In the genomic region with DNA sequence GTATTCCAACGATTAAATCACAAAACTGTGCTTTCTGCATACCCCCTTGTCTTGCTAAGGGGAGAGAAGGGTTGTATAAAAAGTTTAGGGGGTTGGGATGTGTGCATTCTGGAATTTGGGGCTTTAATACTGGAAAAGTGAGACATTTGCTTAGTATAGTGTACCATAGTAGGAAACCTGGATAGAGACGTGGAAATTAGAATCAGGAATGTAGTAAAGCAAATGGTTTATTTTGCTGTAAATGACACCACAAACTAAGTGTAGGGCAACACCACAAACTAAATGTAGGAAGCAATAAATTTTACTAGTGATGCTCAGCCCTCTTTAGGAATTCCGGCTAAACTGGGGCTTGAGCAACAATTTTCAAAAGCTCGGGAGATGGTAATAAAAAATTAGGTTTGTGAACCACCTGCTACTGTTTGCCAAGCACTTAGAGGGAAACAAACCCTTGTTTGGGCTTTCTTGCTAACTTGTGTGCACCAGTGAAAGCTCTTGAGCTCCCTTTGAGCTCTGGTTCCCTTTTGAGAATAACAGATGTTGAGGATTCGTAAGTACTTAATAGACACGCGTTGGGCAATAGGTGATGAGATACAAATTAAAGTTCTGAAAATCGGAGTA, we compare ENCODE assay signal across 10 cellular contexts. TPM values are rescaled to one million over a fixed set of nuclear protein-coding genes. Genes with fewer than 3 reads are reported as not detected.
A peak's percentile ranks its signal among the peaks of the same experiment; 100 is the strongest.
DNase-seq lines count a peak whose midpoint lies in the region; ATAC-seq, FAIRE-seq and TF ChIP-seq lines count a peak whose summit lies in the region.
"Had no signal": no experiment of that assay in that cellular context is flagged by ENCODE, and none has a peak within 500 bp of the region (broad histone marks: within the 10 kb centered on the region; RNA-seq: fewer than 3 reads in every experiment).

No MANE protein-coding gene starts in this region.

- H3K36me3 ChIP-seq in IMR-90 (ENCODE audit: control insufficient read depth, insufficient read depth, low read length) (peaks cover 43% of the 10 kb centered on the region), BE2C (peaks cover 52% of the 10 kb centered on the region)

- H3K23ac ChIP-seq in IMR-90 (ENCODE audit: low read depth, low read length): no peak overlapping the region; the same call in 1 of the 2 replicates

- H3K9ac ChIP-seq in IMR-90 (ENCODE audit: low read depth, low read length): no peak overlapping the region

- no peak overlapping the region for H2BK20ac ChIP-seq in IMR-90 (ENCODE audit: low read depth, low read length)

- WGBS in IMR-90 (ENCODE audit: extremely low coverage in 2 of 2, insufficient read length in 1 of 2), 2 experiments: 67% methylated on average over 1 of the region's 8 CpGs; no CpG with 5 or more reads in 1 of the 2 experiments

- no peak for TF ChIP-seq CTCF in D721Med (IDR thresholded peaks at IDR 0.05; ENCODE audit: insufficient read depth, missing control alignments)
- no peak for TF ChIP-seq CTCF in IMR-90 (conservative IDR thresholded peaks at IDR 0.05; ENCODE audit: low read depth, low read length)
- no peak for TF ChIP-seq CTCF in GM10248 (IDR thresholded peaks at IDR 0.05; ENCODE audit: control extremely low read depth, extremely low read depth, low read depth, missing control alignments)
- no peak for TF ChIP-seq CTCF in BE2C (IDR thresholded peaks at IDR 0.05; ENCODE audit: low read depth, low read length)

- H2AK5ac ChIP-seq in IMR-90 (ENCODE audit: low read depth, low read length): no peak overlapping the region

- H3K4me1 ChIP-seq in IMR-90 (ENCODE audit: control insufficient read depth, insufficient read depth, low read length) (peaks cover 2% of the 10 kb centered on the region; the same call in 1 of the 2 replicates), BE2C (no peaks in the 10 kb centered on the region)

- POLR2A ChIA-PET in IMR-90 (lab: Charles Lee; ENCODE audit: unreplicated experiment) (interaction anchor here (0.7 to 2.8 kb wide), 2 partner anchors 10 to 339 kb away, joined by 4 to 27 read pairs; no protein-coding TSS in a partner anchor), GM10248 (lab: Yijun Ruan, JAX) (interaction anchor here (0.7 to 12.5 kb wide), 4 partner anchors 10 to 88 kb away, joined by 3 to 271 read pairs (median 27); a partner anchor contains a TSS)

- intact Hi-C loops in IMR-90 (cut with micrococcal nuclease): no loop called here

- H4K20me1 ChIP-seq in IMR-90 (ENCODE audit: insufficient read depth, low read length): peaks cover 74% of the 10 kb centered on the region

- H3K4ac ChIP-seq in IMR-90 (ENCODE audit: low read depth, low read length): no peak overlapping the region

- no peak for ATAC-seq in IMR-90 (ENCODE audit: low read depth)
- no peak for ATAC-seq in HG03280 (IDR thresholded peaks at IDR 0.05; ENCODE audit: unreplicated experiment)

- no TSS peak for BruUV-seq in IMR-90 (replicated peaks; lab: Mats Ljungman, UMichigan)

- H4K5ac ChIP-seq in IMR-90 (ENCODE audit: low read depth, low read length): no peak overlapping the region

- in situ Hi-C loops in IMR-90 (cut with MboI; ENCODE audit: low sequenced_read_pairs): no loop called here

- no peak overlapping the region for H2BK15ac ChIP-seq in IMR-90 (ENCODE audit: low read depth, low read length)

- H3K4me3 ChIP-seq in IMR-90 (ENCODE audit: insufficient read depth, low read depth, low read length) (no peak overlapping the region), BE2C (ENCODE audit: low read depth, low read length) (no peak overlapping the region)

- dilution Hi-C loops in IMR-90 (cut with HindIII; ENCODE audit: low sequenced_read_pairs, unreplicated experiment): no loop called here

- H3K79me1 ChIP-seq in IMR-90 (ENCODE audit: low read depth in 1 of 2, low read length in 2 of 2): peaks cover 30 to 38% of the 10 kb centered on the region in 2 experiments

- H3K14ac ChIP-seq in IMR-90 (replicated peaks; ENCODE audit: low read depth, low read length): no peak overlapping the region

- no peak overlapping the region for H3K4me2 ChIP-seq in IMR-90 (ENCODE audit: low read depth, low read length)

- no peaks in the 10 kb centered on the region for H3K9me3 Mint-ChIP-seq in immature natural killer cell

- H3K18ac ChIP-seq in IMR-90 (ENCODE audit: low read depth, low read length): no peak overlapping the region

- no peak overlapping the region for H4K8ac ChIP-seq in IMR-90 (ENCODE audit: low read depth in 2 of 2, low read length in 2 of 2)

- H2AFZ ChIP-seq in IMR-90 (replicated peaks; ENCODE audit: low read length, poor library complexity): no peak overlapping the region

- peaks cover 27 to 35% (median 35%) of the 10 kb centered on the region in 3 donors for H3K36me3 Mint-ChIP-seq in immature natural killer cell

- H3K27ac Mint-ChIP-seq in immature natural killer cell: peak overlapping the region; percentile 6 to 70 (median 52)

- H2AK9ac ChIP-seq in IMR-90 (replicated peaks; ENCODE audit: low read depth, low read length, poor library complexity): no peak overlapping the region

- no peak for DNase-seq in D721Med (ENCODE audit: insufficient read length, low spot score)
- no peak for DNase-seq in IMR-90
- DNase-seq in RPMI8226: peak; percentile 31
- DNase-seq in immature natural killer cell: no peak
- DNase-seq in GM19239 (ENCODE audit: insufficient read length, low spot score): no peak
- no peak for DNase-seq in GM10248 (ENCODE audit: extremely low spot score)
- DNase-seq in BE2C: no peak
- DNase-seq: effector CD4-positive, alpha-beta T cell had no signal

- peak; percentile 58 for FAIRE-seq in D721Med (lab: Jason Lieb, UNC)
- FAIRE-seq in GM19239 (lab: Jason Lieb, UNC): no peak
- FAIRE-seq: GM12892 had no signal

- H3K27me3 ChIP-seq in IMR-90 (ENCODE audit: control insufficient read depth, insufficient read depth, low read length): peaks cover 4% of the 10 kb centered on the region
- no peaks in the 10 kb centered on the region for H3K27me3 ChIP-seq in BE2C

- no peak for TF ChIP-seq RAD21 in IMR-90 (IDR thresholded peaks at IDR 0.05; ENCODE audit: low read length)

- H3K9me3 ChIP-seq in IMR-90 (ENCODE audit: control insufficient read depth, insufficient read depth, low read length) (no peaks in the 10 kb centered on the region), BE2C (no peaks in the 10 kb centered on the region)

- CTCF ChIA-PET in IMR-90 (lab: Yijun Ruan, JAX): interaction anchor here (2.1 kb wide), 1 partner anchor 29 kb away, joined by 7 read pairs; no protein-coding TSS in a partner anchor
- CTCF ChIA-PET in GM10248 (lab: Yijun Ruan, JAX): interaction anchor here (0.7 to 10.5 kb wide), 6 partner anchors 10 to 144 kb away, joined by 3 to 167 read pairs (median 6); a partner anchor contains a TSS

- peaks cover 2 to 25% (median 4%) of the 10 kb centered on the region in 3 donors for H3K27me3 Mint-ChIP-seq in immature natural killer cell (ENCODE audit: low read depth in 3 of 3)

- no peak overlapping the region for H4K91ac ChIP-seq in IMR-90 (ENCODE audit: insufficient read depth, low read depth, low read length)

- H3K9me1 ChIP-seq in IMR-90 (ENCODE audit: insufficient read depth, low read length): peaks cover 9% of the 10 kb centered on the region; the same call in 1 of the 2 replicates

- H2BK5ac ChIP-seq in IMR-90 (ENCODE audit: low read depth, low read length, poor library complexity, severe bottlenecking): no peak overlapping the region

- no peak overlapping the region for H3K56ac ChIP-seq in IMR-90 (ENCODE audit: extremely low read depth, insufficient read depth, low read length)

- H3K4me1 Mint-ChIP-seq in immature natural killer cell: peaks cover 31 to 49% of the 10 kb centered on the region in 2 donors

- H3K27ac ChIP-seq in IMR-90 (ENCODE audit: insufficient read depth, low read length): no peak overlapping the region

- no peak overlapping the region for H3K4me3 Mint-ChIP-seq in immature natural killer cell

- H2BK120ac ChIP-seq in IMR-90 (ENCODE audit: low read depth, low read length): no peak overlapping the region

- TF ChIP-seq POLR2A in IMR-90 (IDR thresholded peaks at IDR 0.05; ENCODE audit: low read depth, low read length): peak; percentile 33; the same call in 1 of the 2 replicates

TF ChIP-seq in IMR-90, 13 proteins besides CTCF, POLR2A, EP300 and RAD21 (continues in another document):
- TF ChIP-seq MAFK (IDR thresholded peaks at IDR 0.05; ENCODE audit: low read depth, low read length): no peak
- TF ChIP-seq FOS (IDR thresholded peaks at IDR 0.05; ENCODE audit: low read depth, low read length): no peak

RNA-seq across cellular contexts. Expression of a gene that starts 13.8 kb away (rescaled TPM):
- 75.8 and 99.5 TPM in 2 replicates for total RNA-seq in IMR-90 (2012; rRNA removed)
- 140 and 144 TPM in 2 replicates for polyA plus RNA-seq in IMR-90 (2012; rRNA removed)
- 50.6 and 64.6 TPM in 2 replicates for polyA plus RNA-seq in IMR-90 (2012; cell fraction: cytosol; rRNA removed)
- 171 and 486 TPM in 2 replicates for polyA plus RNA-seq in IMR-90 (2012; cell fraction: nucleus; rRNA removed; ENCODE audit: low replicate concordance)
- 100 to 1,000 TPM in 1 of 3 donors, 10 to 100 TPM in 2; 29.8 to 119 (median 31.5) TPM for polyA plus RNA-seq in immature natural killer cell
- 257 TPM for polyA plus RNA-seq in BE2C (2012; ENCODE audit: insufficient read depth, insufficient read length, low read depth)

RNA-seq across cellular contexts. Expression of a gene that starts 27.2 kb away (rescaled TPM):
- not detected in 2 replicates for total RNA-seq in IMR-90 (2012; rRNA removed)
- polyA plus RNA-seq in IMR-90 (2012; rRNA removed) (not detected in 2 replicates), immature natural killer cell (1 to 10 TPM in 2 of 3 donors, under 1 TPM in 1; 0.37 to 5.2 (median 2.8) TPM)
- not detected in 2 replicates for polyA plus RNA-seq in IMR-90 (2012; cell fraction: cytosol; rRNA removed)
- polyA plus RNA-seq in IMR-90 (2012; cell fraction: nucleus; rRNA removed; ENCODE audit: low replicate concordance): not detected in 2 replicates
- polyA plus RNA-seq in BE2C (2012; ENCODE audit: insufficient read depth, insufficient read length, low read depth): not detected

RNA-seq across cellular contexts. Expression of a gene that starts 29.3 kb away (rescaled TPM):
- total RNA-seq in IMR-90 (2012; rRNA removed): 1.7 and 2.3 TPM in 2 replicates
- polyA plus RNA-seq in IMR-90 (2012; rRNA removed) (8.3 and 8.4 TPM in 2 replicates), immature natural killer cell (10 to 100 TPM; 39.2 to 78.7 (median 69.7) TPM)
- polyA plus RNA-seq in IMR-90 (2012; cell fraction: cytosol; rRNA removed): 9.0 and 11.0 TPM in 2 replicates
- polyA plus RNA-seq in IMR-90 (2012; cell fraction: nucleus; rRNA removed; ENCODE audit: low replicate concordance): 11.8 and 23.1 TPM in 2 replicates
- 0.56 TPM for polyA plus RNA-seq in BE2C (2012; ENCODE audit: insufficient read depth, insufficient read length, low read depth)

RNA-seq across cellular contexts. Expression of a gene that starts 41.4 kb away (rescaled TPM):
- total RNA-seq in IMR-90 (2012; rRNA removed): 0.18 and 0.28 TPM in 2 replicates
- polyA plus RNA-seq in IMR-90 (2012; rRNA removed) (0.19 and 0.20 TPM in 2 replicates), immature natural killer cell (100 to 1,000 TPM in 1 of 3 donors, 10 to 100 TPM in 2; 38.3 to 104 (median 89.1) TPM)
- polyA plus RNA-seq in IMR-90 (2012; cell fraction: cytosol; rRNA removed): 0.10 and 0.18 TPM in 2 replicates
- polyA plus RNA-seq in IMR-90 (2012; cell fraction: nucleus; rRNA removed; ENCODE audit: low replicate concordance): 0.14 and 0.15 TPM in 2 replicates
- polyA plus RNA-seq in BE2C (2012; ENCODE audit: insufficient read depth, insufficient read length, low read depth): not detected
